Comparison of ENCODE assay signal across 8 cellular contexts in the genomic region with DNA sequence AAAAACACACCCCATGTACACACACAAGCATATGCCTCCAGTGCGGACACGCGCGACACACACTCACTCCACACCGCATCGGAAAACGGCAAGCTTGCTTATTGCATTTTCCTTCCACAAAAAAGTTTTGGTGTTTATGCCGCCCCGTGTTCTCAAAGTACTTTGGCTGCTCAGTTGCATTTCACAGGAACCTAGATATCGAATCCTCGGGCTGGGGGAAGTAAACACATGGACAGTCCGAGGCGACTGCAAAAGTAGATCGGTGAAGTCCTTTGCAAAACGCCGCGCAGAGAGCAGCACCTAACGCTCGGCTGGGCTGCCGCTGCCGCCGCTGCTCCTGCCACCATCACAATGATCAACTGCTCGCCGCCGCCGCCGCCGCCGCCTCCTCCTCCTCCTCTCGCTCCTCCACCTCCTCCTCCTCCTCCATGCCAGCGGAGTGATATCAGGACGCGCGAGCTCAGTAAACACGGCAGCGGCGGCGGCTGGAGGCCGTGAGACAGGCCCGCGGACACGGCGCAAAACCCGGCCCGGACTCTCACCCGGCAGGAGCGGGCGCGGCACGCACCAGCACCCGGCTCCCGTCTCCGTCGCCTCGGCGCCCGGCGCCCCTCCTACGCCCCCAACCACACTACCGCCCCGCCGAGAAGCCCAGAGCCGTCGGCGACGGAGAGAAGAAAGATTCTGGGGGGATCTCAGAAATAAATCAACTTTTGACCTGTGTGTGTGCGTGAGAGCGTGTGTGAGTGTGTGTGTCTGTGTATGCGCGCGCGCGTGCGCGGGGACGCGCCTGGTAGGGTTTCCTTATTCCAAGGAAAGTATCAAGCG. TPM values are rescaled to one million over a fixed set of nuclear protein-coding genes. Genes with fewer than 3 reads are reported as not detected.
DNase-seq lines count a peak whose midpoint lies in the region; ATAC-seq and TF ChIP-seq lines count a peak whose summit lies in the region.

TSS of gene MAML3 (minus strand) at position 441 of the 828 bp plus-strand sequence. CDS start 857 bp downstream, outside the sequence.

- DNase-seq in HUDEP-2 (lab: John Stamatoyannopoulos, UW; ENCODE audit: unreplicated experiment in 76 of 76) (peak in 75 of 76 experiments; percentile 4 to 87 (median 63)), lung (ENCODE audit: low spot score) (peak; percentile 94)
- peak; percentile 79 for DNase-seq in NK-92 treated with Interleukin-12 subunit alpha and Interleukin-12 subunit beta, amount 100 ng/mL, for 24 hours (lab: John Stamatoyannopoulos, UW)
- DNase-seq in activated CD8-positive, alpha-beta memory T cell treated with anti-CD3 and anti-CD28 coated beads for 24 hours: peak; percentile 89
- peak; percentile 73 to 85 for DNase-seq in stimulated activated CD4-positive, alpha-beta T cell treated with anti-CD3 and anti-CD28 coated beads, Interleukin-4, amount 100 ng/mL, for 4 hours

- H3K4me1 ChIP-seq in ACC112 (ENCODE audit: control insufficient read depth, insufficient read depth, low read length, unreplicated experiment) (no peaks in the 10 kb centered on the region), ectodermal cell (ENCODE audit: control insufficient read depth, insufficient read depth, low read length) (peaks cover 9% of the 10 kb centered on the region), lung (ENCODE audit: control insufficient read depth in 2 of 2, insufficient read depth in 2 of 2, low read length in 2 of 2) (no peaks in the 10 kb centered on the region)

- H3K4me3 ChIP-seq in ACC112 (ENCODE audit: low read depth, low read length) (peak within 1 kb of the TSS; percentile 95), ectodermal cell (ENCODE audit: insufficient read depth, low read depth, low read length) (peak within 1 kb of the TSS; percentile 69), lung (peak within 1 kb of the TSS; percentile 76)

- TF ChIP-seq CTCF in lung (IDR thresholded peaks at IDR 0.05; ENCODE audit: control extremely low read depth, extremely low read depth): no peak

- H3K27ac ChIP-seq in ACC112 (ENCODE audit: low read depth, low read length) (peak within 1 kb of the TSS; percentile 45; the same call in 1 of the 2 replicates), ectodermal cell (ENCODE audit: insufficient read depth, low read depth, low read length, poor library complexity, severe bottlenecking) (peak within 1 kb of the TSS; percentile 72), lung (ENCODE audit: low read depth in 1 of 2, low read length in 1 of 2) (peak within 1 kb of the TSS; percentile 95 to 98)

- H3K36me3 ChIP-seq in ACC112 (ENCODE audit: insufficient read depth, low read length): no peaks in the 10 kb centered on the region
- H3K36me3 ChIP-seq in ectodermal cell (ENCODE audit: control insufficient read depth, insufficient read depth, low read length): no peaks in the 10 kb centered on the region
- H3K36me3 ChIP-seq in lung (ENCODE audit: control insufficient read depth in 2 of 2, insufficient read depth in 2 of 2, low read length in 2 of 2): no peaks in the 10 kb centered on the region

- 1% methylated on average over 78 of the region's 78 CpGs for WGBS in ectodermal cell, 2 experiments
- WGBS in lung, 2 donors: 0% methylated on average over 67 to 78 of the region's 78 CpGs

- H2AFZ ChIP-seq in ACC112 (ENCODE audit: low read length, unreplicated experiment): peak within 1 kb of the TSS; percentile 91

- no peaks in the 10 kb centered on the region for H3K79me2 ChIP-seq in ACC112 (ENCODE audit: control insufficient read depth, insufficient read depth, low read length, unreplicated experiment)

- H3K9me3 ChIP-seq in ectodermal cell (ENCODE audit: control insufficient read depth, low read length) (no peaks in the 10 kb centered on the region), lung (ENCODE audit: control insufficient read depth in 2 of 2, insufficient read depth in 1 of 2, low read length in 1 of 2) (no peaks in the 10 kb centered on the region)

- H3K27me3 ChIP-seq in ACC112 (ENCODE audit: insufficient read depth, low read length): no peaks in the 10 kb centered on the region
- H3K27me3 ChIP-seq in ectodermal cell (ENCODE audit: control insufficient read depth, insufficient read depth, low read length, poor library complexity, severe bottlenecking): no peaks in the 10 kb centered on the region
- H3K27me3 ChIP-seq in lung (ENCODE audit: control insufficient read depth, insufficient read depth): no peaks in the 10 kb centered on the region

- ATAC-seq in GM19397 (IDR thresholded peaks at IDR 0.05; ENCODE audit: unreplicated experiment): peak; percentile 41
- peak; percentile 67 for ATAC-seq in lung (ENCODE audit: insufficient read depth, low FRiP score)

RNA-seq across cellular contexts. Expression of gene MAML3, which starts in this region (rescaled TPM):
- 13.9 TPM for polyA plus RNA-seq in ectodermal cell (2013, experiment 1 of 4)
- polyA plus RNA-seq in ectodermal cell (2013, experiment 2 of 4): 16.5 TPM
- polyA plus RNA-seq in ectodermal cell (2013, experiment 3 of 4): 14.4 TPM
- 15.4 TPM for polyA plus RNA-seq in ectodermal cell (2013, experiment 4 of 4)
- total RNA-seq in lung: 10 to 100 TPM; 12.8 to 16.4 TPM
- 1 to 10 TPM; 3.0 to 4.1 TPM for polyA plus RNA-seq in lung

Comparison
In these comparisons a context has a peak if more than half of its experiments do, and no peak if none do; other contexts are left out.
1. Peak in every context shown above with its lines: DNase-seq, ATAC-seq, H3K4me3 ChIP-seq and H3K27ac ChIP-seq.
2. H3K27ac ChIP-seq: peak in every context shown above with its lines; median percentile 96 in lung; 72 in ectodermal cell; 45 in ACC112.